1 cellular context compared by ENCODE assay signal in the genomic region with DNA sequence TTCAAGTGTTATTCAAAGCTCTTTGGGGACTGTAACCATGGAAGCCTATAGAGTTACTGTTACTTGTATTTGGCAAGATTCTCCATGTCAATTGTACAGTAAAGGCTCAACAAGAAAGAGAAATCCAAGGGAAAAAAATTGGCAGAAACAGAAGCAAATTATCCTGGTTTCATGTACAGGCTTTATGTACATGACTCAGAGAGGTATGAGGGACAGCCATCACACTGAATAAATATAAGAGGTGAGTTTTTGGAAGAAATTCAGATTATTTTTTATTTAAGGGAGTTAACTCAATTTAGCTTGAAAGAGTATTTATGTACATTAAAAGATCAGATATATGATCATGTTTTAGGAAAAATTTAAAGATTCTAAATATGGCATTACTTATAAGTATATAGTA.
TF ChIP-seq lines count a peak whose summit lies in the region.

No MANE protein-coding gene starts in this region.

TF ChIP-seq in IMR-90, 13 proteins besides CTCF, POLR2A, EP300 and RAD21 (continued from another document):
- TF ChIP-seq, protein P1, sequence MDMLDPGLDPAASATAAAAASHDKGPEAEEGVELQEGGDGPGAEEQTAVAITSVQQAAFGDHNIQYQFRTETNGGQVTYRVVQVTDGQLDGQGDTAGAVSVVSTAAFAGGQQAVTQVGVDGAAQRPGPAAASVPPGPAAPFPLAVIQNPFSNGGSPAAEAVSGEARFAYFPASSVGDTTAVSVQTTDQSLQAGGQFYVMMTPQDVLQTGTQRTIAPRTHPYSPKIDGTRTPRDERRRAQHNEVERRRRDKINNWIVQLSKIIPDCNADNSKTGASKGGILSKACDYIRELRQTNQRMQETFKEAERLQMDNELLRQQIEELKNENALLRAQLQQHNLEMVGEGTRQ (IDR thresholded peaks at IDR 0.05; ENCODE audit: low read depth, low read length): no peak
- TF ChIP-seq MAZ (IDR thresholded peaks at IDR 0.05; ENCODE audit: borderline replicate concordance, low read depth, low read length) (no peak), CEBPB (IDR thresholded peaks at IDR 0.05; ENCODE audit: low read depth, low read length) (no peak), FOS (IDR thresholded peaks at IDR 0.05; ENCODE audit: low read depth, low read length) (no peak), RFX5 (IDR thresholded peaks at IDR 0.05; ENCODE audit: low read depth, low read length) (no peak), RCOR1 (IDR thresholded peaks at IDR 0.05; ENCODE audit: insufficient replicate concordance, low read length) (no peak), NFE2L2 (IDR thresholded peaks at IDR 0.05; ENCODE audit: low read depth, low read length) (no peak)
